1 cellular context compared by ENCODE assay signal in the genomic region with DNA sequence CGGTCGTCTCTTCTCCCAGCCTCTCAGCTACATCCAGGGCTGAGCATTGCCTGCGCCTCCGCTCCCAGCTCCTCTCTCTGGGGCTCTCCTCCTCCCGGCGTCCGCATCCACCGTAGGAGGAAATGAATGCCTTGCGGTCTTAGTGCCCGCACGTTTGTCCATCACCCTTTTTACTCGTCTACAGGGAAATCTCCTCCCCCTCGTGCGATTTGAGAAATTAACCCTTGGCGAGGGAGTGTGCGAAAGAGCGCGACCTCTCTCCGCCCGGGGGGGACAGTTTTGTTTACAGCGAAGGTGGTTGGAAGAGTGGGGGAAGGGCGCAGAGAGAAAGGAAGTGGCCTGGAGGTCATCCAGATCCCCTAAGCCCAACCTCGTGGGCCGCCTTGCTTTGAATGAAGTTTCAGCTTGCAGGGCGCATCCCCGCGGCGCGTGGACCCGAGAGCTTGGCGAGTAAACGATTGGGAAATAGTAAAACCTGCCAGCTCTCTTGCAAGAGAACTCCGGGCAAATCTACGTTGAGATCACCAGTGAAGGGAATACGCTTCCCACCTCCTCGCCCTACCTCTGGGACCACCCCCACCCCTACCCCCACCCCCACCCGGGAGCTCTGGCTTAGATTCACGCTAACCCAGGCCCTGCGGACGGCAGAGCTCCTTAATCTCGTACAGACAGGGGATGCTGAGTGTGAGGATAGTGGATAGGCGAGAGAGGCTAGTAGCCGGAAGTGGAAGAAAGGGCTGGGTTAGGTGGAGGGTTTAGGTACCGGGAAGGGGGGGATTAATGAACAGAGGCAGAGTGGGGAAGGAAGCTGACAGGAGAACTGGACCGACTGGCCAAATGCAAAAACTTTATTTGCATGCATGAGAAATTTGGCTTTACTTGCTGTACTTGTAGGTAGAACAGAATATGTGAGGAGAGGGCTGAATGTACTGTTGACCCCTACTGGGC.
TF ChIP-seq lines count a peak whose summit lies in the region.

A gene with protein sequence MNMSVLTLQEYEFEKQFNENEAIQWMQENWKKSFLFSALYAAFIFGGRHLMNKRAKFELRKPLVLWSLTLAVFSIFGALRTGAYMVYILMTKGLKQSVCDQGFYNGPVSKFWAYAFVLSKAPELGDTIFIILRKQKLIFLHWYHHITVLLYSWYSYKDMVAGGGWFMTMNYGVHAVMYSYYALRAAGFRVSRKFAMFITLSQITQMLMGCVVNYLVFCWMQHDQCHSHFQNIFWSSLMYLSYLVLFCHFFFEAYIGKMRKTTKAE (minus strand): TSS at position 144 of the 948 bp plus-strand sequence. CDS start 280 bp downstream, outside the sequence.

TF ChIP-seq in K562, 482 proteins besides CTCF, POLR2A, EP300 and RAD21 (continued from another document and continues in another):
- TF ChIP-seq, protein P1, sequence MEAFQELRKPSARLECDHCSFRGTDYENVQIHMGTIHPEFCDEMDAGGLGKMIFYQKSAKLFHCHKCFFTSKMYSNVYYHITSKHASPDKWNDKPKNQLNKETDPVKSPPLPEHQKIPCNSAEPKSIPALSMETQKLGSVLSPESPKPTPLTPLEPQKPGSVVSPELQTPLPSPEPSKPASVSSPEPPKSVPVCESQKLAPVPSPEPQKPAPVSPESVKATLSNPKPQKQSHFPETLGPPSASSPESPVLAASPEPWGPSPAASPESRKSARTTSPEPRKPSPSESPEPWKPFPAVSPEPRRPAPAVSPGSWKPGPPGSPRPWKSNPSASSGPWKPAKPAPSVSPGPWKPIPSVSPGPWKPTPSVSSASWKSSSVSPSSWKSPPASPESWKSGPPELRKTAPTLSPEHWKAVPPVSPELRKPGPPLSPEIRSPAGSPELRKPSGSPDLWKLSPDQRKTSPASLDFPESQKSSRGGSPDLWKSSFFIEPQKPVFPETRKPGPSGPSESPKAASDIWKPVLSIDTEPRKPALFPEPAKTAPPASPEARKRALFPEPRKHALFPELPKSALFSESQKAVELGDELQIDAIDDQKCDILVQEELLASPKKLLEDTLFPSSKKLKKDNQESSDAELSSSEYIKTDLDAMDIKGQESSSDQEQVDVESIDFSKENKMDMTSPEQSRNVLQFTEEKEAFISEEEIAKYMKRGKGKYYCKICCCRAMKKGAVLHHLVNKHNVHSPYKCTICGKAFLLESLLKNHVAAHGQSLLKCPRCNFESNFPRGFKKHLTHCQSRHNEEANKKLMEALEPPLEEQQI (IDR thresholded peaks at IDR 0.05) = peak; percentile 84
- TF ChIP-seq ESRRB (CRISPR knock-in tag; IDR thresholded peaks at IDR 0.05; ENCODE audit: borderline replicate concordance) (no peak), NCOR1 (IDR thresholded peaks at IDR 0.05) (peak; percentile 86), WHSC1 (IDR thresholded peaks at IDR 0.05; ENCODE audit: low read length) (no peak), ARNT (IDR thresholded peaks at IDR 0.05) (peak; percentile 55 to 92), SP1 (CRISPR knock-in tag; IDR thresholded peaks at IDR 0.05) (peak; percentile 33; the same call in 1 of the 2 replicates), BHLHE40 (IDR thresholded peaks at IDR 0.05; ENCODE audit: low read length) (peak; percentile 92), BRF1 (IDR thresholded peaks at IDR 0.05; ENCODE audit: borderline replicate concordance, extremely low read depth, insufficient read length) (no peak), NFXL1 (CRISPR knock-in tag; IDR thresholded peaks at IDR 0.05) (no peak), ZNF23 (CRISPR knock-in tag; IDR thresholded peaks at IDR 0.05) (no peak), XRCC5 (IDR thresholded peaks at IDR 0.05; ENCODE audit: low read depth, low read length) (peak; percentile 81; the same call in 1 of the 2 replicates), HDAC2 (IDR thresholded peaks at IDR 0.05) (peak; percentile 86; the same call in 1 of the 2 replicates), GABPA (tag; conservative IDR thresholded peaks at IDR 0.05; ENCODE audit: low read depth) (peak; percentile 67), NFRKB (IDR thresholded peaks at IDR 0.05; ENCODE audit: low read depth) (peak; percentile 75; the same call in 1 of the 2 replicates), ELF2 (CRISPR knock-in tag; IDR thresholded peaks at IDR 0.05) (no peak), HDAC8 (tag; IDR thresholded peaks at IDR 0.05) (no peak), SMARCA5 (IDR thresholded peaks at IDR 0.05) (no peak), TOE1 (IDR thresholded peaks at IDR 0.05; ENCODE audit: borderline replicate concordance) (peak; percentile 89), TOE1 (CRISPR knock-in tag; IDR thresholded peaks at IDR 0.05; ENCODE audit: borderline replicate concordance, low read depth) (no peak), ELF1 (tag; IDR thresholded peaks at IDR 0.05) (peak; percentile 81), CREB1 (IDR thresholded peaks at IDR 0.05) (peak; percentile 72), CREB1 (CRISPR knock-in tag; IDR thresholded peaks at IDR 0.05) (peak; percentile 43; the same call in 1 of the 2 replicates), MECOM (CRISPR knock-in tag; IDR thresholded peaks at IDR 0.05) (no peak), KLF13 (tag; IDR thresholded peaks at IDR 0.05; ENCODE audit: borderline replicate concordance, low read depth) (peak; percentile 45; the same call in 1 of the 2 replicates), YY1 (IDR thresholded peaks at IDR 0.05; ENCODE audit: borderline replicate concordance in 1 of 3, control insufficient read depth in 1 of 3, extremely low read depth in 1 of 3, insufficient read depth in 3 of 3, insufficient read length in 1 of 3, insufficient replicate concordance in 2 of 3, low read depth in 1 of 3, low read length in 2 of 3) (peak in 2 of 3 experiments; percentile 34 to 46), SPI1 (IDR thresholded peaks at IDR 0.05; ENCODE audit: borderline replicate concordance, low read depth, low read length) (peak; percentile 90), KLF1 (tag; IDR thresholded peaks at IDR 0.05) (no peak)
- TF ChIP-seq, protein P2, sequence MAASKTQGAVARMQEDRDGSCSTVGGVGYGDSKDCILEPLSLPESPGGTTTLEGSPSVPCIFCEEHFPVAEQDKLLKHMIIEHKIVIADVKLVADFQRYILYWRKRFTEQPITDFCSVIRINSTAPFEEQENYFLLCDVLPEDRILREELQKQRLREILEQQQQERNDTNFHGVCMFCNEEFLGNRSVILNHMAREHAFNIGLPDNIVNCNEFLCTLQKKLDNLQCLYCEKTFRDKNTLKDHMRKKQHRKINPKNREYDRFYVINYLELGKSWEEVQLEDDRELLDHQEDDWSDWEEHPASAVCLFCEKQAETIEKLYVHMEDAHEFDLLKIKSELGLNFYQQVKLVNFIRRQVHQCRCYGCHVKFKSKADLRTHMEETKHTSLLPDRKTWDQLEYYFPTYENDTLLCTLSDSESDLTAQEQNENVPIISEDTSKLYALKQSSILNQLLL (CRISPR knock-in tag; IDR thresholded peaks at IDR 0.05; ENCODE audit: borderline replicate concordance) = no peak
- TF ChIP-seq, protein P3, sequence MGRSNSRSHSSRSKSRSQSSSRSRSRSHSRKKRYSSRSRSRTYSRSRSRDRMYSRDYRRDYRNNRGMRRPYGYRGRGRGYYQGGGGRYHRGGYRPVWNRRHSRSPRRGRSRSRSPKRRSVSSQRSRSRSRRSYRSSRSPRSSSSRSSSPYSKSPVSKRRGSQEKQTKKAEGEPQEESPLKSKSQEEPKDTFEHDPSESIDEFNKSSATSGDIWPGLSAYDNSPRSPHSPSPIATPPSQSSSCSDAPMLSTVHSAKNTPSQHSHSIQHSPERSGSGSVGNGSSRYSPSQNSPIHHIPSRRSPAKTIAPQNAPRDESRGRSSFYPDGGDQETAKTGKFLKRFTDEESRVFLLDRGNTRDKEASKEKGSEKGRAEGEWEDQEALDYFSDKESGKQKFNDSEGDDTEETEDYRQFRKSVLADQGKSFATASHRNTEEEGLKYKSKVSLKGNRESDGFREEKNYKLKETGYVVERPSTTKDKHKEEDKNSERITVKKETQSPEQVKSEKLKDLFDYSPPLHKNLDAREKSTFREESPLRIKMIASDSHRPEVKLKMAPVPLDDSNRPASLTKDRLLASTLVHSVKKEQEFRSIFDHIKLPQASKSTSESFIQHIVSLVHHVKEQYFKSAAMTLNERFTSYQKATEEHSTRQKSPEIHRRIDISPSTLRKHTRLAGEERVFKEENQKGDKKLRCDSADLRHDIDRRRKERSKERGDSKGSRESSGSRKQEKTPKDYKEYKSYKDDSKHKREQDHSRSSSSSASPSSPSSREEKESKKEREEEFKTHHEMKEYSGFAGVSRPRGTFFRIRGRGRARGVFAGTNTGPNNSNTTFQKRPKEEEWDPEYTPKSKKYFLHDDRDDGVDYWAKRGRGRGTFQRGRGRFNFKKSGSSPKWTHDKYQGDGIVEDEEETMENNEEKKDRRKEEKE (IDR thresholded peaks at IDR 0.05; ENCODE audit: borderline replicate concordance in 1 of 2, control insufficient read depth in 1 of 2, low read depth in 2 of 2, low read length in 1 of 2) = peak; percentile 31 to 60; a peak in 1 of 4 replicates
- TF ChIP-seq, protein P4, sequence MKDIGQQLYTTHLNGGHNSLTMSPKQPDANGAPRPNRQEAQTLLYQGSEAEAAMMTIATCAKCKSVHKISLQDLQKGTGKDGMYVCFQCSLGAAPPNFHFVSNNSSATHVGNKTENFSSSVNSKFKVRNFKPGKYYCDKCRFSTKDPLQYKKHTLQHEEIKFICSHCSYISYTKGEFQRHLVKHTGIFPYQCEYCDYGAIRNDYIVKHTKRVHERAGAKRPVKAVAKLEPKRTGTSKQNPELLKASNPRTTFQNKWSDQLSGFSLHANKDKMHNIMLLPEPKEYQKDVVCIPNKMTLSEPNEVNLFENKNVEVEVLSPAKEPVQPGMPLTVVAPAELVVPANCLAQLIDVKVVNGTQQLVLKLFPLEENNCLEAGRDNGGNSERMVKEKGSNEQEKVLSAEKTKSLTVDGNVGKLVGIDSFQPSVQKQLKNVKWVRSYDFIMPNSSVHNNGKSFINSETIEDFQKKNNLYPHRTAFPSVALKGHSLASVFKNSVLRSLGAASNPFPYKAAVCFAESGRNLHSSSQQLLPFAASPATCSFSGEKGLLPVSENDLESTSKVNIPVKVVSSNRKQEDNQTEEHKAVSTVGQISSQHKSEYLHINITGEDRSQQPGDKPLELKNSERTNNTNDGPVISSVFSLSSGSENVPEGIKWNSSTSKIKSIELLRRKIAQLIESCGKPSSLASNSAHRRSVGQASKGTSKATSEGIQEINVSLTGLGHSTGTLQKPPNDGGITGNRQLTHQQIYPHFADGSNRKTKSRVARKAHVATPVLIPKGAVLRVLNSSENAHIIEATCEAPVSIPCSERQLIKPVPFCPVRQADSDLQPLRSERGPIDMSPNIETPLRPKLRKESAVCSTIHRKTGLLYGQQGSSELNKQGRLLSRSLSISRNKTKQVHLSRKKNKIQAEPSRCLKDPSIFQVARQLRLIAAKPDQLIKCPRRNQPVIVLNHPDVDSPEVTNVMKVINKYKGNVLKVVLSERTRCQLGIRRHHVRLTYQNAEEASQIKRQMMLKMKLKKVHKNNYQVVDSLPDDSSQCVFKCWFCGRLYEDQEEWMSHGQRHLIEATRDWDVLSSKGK (CRISPR knock-in tag; IDR thresholded peaks at IDR 0.05) = no peak
- TF ChIP-seq, protein P5, sequence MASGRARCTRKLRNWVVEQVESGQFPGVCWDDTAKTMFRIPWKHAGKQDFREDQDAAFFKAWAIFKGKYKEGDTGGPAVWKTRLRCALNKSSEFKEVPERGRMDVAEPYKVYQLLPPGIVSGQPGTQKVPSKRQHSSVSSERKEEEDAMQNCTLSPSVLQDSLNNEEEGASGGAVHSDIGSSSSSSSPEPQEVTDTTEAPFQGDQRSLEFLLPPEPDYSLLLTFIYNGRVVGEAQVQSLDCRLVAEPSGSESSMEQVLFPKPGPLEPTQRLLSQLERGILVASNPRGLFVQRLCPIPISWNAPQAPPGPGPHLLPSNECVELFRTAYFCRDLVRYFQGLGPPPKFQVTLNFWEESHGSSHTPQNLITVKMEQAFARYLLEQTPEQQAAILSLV (tag; IDR thresholded peaks at IDR 0.05) = no peak
- TF ChIP-seq, protein P6, sequence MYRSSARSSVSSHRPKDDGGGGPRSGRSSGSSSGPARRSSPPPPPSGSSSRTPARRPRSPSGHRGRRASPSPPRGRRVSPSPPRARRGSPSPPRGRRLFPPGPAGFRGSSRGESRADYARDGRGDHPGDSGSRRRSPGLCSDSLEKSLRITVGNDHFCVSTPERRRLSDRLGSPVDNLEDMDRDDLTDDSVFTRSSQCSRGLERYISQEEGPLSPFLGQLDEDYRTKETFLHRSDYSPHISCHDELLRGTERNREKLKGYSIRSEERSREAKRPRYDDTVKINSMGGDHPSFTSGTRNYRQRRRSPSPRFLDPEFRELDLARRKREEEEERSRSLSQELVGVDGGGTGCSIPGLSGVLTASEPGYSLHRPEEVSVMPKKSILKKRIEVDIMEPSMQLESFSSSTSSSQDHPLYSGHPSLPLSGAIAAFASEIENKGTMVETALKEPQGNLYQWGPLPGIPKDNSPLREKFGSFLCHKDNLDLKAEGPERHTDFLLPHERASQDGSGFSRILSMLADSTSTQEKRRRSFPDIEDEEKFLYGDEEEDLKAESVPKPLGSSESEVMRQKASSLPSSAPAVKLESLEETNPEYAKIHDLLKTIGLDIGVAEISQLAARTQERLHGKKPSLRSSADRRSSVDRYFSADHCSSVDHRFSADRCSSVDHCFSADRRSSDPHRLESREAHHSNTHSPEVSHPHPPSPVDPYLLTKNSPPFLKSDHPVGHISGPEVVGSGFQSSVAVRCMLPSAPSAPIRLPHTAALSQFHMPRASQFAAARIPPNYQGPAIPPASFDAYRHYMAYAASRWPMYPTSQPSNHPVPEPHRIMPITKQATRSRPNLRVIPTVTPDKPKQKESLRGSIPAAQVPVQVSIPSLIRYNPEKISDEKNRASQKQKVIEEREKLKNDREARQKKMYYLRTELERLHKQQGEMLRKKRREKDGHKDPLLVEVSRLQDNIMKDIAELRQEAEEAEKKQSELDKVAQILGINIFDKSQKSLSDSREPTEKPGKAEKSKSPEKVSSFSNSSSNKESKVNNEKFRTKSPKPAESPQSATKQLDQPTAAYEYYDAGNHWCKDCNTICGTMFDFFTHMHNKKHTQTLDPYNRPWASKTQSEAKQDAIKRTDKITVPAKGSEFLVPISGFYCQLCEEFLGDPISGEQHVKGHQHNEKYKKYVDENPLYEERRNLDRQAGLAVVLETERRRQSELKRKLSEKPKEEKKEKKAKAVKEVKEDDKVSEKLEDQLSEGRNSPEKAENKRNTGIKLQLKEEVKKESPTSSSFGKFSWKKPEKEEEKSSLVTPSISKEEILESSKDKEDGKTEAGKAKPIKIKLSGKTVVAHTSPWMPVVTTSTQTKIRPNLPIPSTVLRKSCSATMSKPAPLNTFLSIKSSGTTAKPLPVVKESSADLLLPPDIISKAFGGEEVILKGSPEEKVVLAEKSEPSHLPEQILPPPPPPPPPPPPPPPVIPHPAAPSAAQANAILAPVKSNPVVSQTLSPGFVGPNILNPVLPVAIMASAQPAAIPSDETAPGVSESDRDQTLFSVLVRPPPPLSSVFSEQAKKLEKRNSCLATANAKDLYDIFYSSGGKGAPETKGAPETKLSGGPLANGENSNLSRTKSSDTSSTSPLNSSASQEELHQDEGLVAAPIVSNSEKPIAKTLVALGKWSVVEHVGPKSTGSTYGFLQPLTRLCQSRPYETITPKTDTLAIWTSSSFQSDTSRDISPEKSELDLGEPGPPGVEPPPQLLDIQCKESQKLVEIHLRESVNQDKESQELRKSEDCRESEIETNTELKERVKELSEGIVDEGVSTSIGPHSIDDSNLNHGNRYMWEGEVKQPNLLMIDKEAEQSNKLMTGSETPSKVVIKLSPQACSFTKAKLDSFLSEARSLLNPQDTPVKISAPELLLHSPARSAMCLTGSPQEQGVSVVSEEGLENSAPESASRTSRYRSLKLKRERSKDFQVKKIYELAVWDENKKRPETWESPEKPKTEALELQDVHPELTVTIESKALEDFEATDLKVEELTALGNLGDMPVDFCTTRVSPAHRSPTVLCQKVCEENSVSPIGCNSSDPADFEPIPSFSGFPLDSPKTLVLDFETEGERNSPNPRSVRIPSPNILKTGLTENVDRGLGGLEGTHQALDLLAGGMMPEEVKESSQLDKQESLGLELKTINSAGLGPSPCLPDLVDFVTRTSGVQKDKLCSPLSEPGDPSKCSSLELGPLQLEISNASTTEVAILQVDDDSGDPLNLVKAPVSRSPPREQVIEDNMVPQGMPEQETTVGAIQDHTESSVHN (IDR thresholded peaks at IDR 0.05; ENCODE audit: borderline replicate concordance in 1 of 2, low read depth in 1 of 2) = peak in 1 of 2 experiments; percentile 80; a peak in 2 of 4 replicates
